ENCODE assay signal across 8 cellular contexts in genomic region chr11:777288-778255, GRCh38.
DNase-seq lines count a peak whose midpoint lies in the region; ATAC-seq lines count a peak whose summit lies in the region.

Gene GATD1 (minus strand): TSS chr11:777487. CDS start chr11:777462, 25 bp downstream.

- peak within 1 kb of the TSS; percentile 38 for H3K27ac ChIP-seq in caudate nucleus (ENCODE audit: low read depth, low read length)

- DNase-seq in ACHN (peak; percentile 86), NCI-H2227 treated with DMSO at 0.1 percent for 48 hours (lab: John Stamatoyannopoulos, UW) (peak; percentile 85), caudate nucleus (lab: John Stamatoyannopoulos, UW) (peak in 58 of 61 donors; percentile 34 to 94 (median 81)), islet precursor cell (peak; percentile 95)
- DNase-seq in activated CD4-positive, CD25-positive, alpha-beta regulatory T cell (lab: John Stamatoyannopoulos, UW), result peak; percentile 87 to 92 (median 90)
- peak; percentile 88 to 95 (median 88) for DNase-seq in stimulated activated CD4-positive, alpha-beta T cell treated with anti-CD3 and anti-CD28 coated beads, Interleukin-12 subunit alpha, Interleukin-12 subunit beta, amount 100 ng/mL, for 48 hours (ENCODE audit: low read depth in 2 of 3, low spot score in 1 of 3)

- in situ Hi-C loops in ACHN (cut with HindIII; ENCODE audit: low pct_ligation_motif_present, low pct_unique_long_range_greater_than_20kb, low sequenced_read_pairs), result no loop called here

- ATAC-seq in GM18873 (IDR thresholded peaks at IDR 0.05; ENCODE audit: low FRiP score, unreplicated experiment) (peak; percentile 58), HG03135 (IDR thresholded peaks at IDR 0.05; ENCODE audit: unreplicated experiment) (peak; percentile 73)

Comparison
In these comparisons a context has a peak if more than half of its experiments do, and no peak if none do; other contexts are left out.
1. Peak in every context shown above with its lines: DNase-seq, ATAC-seq and H3K27ac ChIP-seq.